11 cellular contexts compared by ENCODE assay signal in the genomic region with DNA sequence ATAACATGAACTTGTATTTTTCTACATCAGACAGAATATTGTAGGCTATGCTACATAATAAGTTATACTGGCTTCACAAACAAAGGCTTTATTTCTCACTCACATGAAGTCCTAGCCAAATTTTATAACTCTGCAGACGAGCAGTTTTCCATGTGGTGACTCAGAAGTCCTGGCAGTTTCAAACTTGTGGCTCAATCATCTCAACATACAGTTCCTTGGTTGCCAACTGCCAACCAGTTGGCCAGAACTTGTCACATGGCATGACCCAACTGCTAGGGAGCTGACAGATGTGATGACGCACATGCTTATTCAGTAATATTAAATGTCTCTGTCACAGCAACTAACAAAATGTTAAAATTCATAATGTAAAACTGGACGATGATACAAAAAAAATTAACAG.
DNase-seq lines count a peak whose midpoint lies in the region; ATAC-seq and TF ChIP-seq lines count a peak whose summit lies in the region.
"Had no signal": no experiment of that assay in that cellular context is flagged by ENCODE, and none has a peak within 500 bp of the region (broad histone marks: within the 10 kb centered on the region; RNA-seq: fewer than 3 reads in every experiment).

No MANE protein-coding gene starts in this region.

- no peaks in the 10 kb centered on the region for H3K79me2 ChIP-seq in neural progenitor cell (ENCODE audit: low read depth)

- H3K36me3 ChIP-seq in psoas muscle (ENCODE audit: insufficient read depth in 1 of 2, low read depth in 1 of 2) (no peaks in the 10 kb centered on the region), H7 (replicated peaks; ENCODE audit: control insufficient read depth, insufficient read depth, low read length) (no peaks in the 10 kb centered on the region), neural progenitor cell (no peaks in the 10 kb centered on the region)
- H3K36me3 ChIP-seq: transverse colon had no signal

- H3K9ac ChIP-seq in neural progenitor cell, result no peak overlapping the region

- DNase-seq in ELR (ENCODE audit: low read depth), result peak; percentile 56
- peak; percentile 62 for DNase-seq in RKO (ENCODE audit: low spot score)
- DNase-seq in fibroblast of the aortic adventitia (ENCODE audit: low read depth), result peak; percentile 97
- DNase-seq in psoas muscle, result peak; percentile 59 to 78
- DNase-seq in H7, result no peak
- DNase-seq in neural progenitor cell (ENCODE audit: low spot score), result no peak
- DNase-seq in NCI-H146 (lab: John Stamatoyannopoulos, UW), result no peak
- no peak for DNase-seq in natural killer cell treated with Interleukin-12 subunit alpha and Interleukin-12 subunit beta and Interleukin-15 and Interleukin-18, amount 100 ng/mL, for 72 hours (ENCODE audit: low spot score)
- DNase-seq: mesendoderm, NCI-H1694 treated with DMSO at 0.1 percent for 48 hours, transverse colon had no signal

- TF ChIP-seq CTCF in fibroblast of the aortic adventitia (IDR thresholded peaks at IDR 0.05; ENCODE audit: insufficient read depth, low read length) (no peak), psoas muscle (IDR thresholded peaks at IDR 0.05) (no peak), neural progenitor cell (IDR thresholded peaks at IDR 0.05) (no peak)

- H2AFZ ChIP-seq in neural progenitor cell (replicated peaks), result no peak overlapping the region

- H3K4me1 Mint-ChIP-seq in neural progenitor cell, result no peaks in the 10 kb centered on the region
- H3K4me1 Mint-ChIP-seq in natural killer cell treated with Interleukin-12 subunit alpha and Interleukin-12 subunit beta and Interleukin-15 and Interleukin-18, amount 100 ng/mL, for 72 hours (ENCODE audit: low read depth in 2 of 2), result peaks cover 2 to 4% of the 10 kb centered on the region in 2 donors

- 19 to 30% (median 26%) methylated on average over 3 of the region's 3 CpGs for WGBS in psoas muscle, 3 donors

- H3K27me3 ChIP-seq in psoas muscle (ENCODE audit: insufficient read depth in 3 of 3, low read length in 2 of 3), result no peaks in the 10 kb centered on the region
- H3K27me3 ChIP-seq in H7 (ENCODE audit: control insufficient read depth, insufficient read depth, low read length), result no peaks in the 10 kb centered on the region
- no peaks in the 10 kb centered on the region for H3K27me3 ChIP-seq in neural progenitor cell
- H3K27me3 ChIP-seq: transverse colon had no signal

- no peaks in the 10 kb centered on the region for H3F3A ChIP-seq in neural progenitor cell (ENCODE audit: low read depth)

- H3K9me3 Mint-ChIP-seq in neural progenitor cell, result no peaks in the 10 kb centered on the region
- peaks cover under 1% of the 10 kb centered on the region for H3K9me3 Mint-ChIP-seq in natural killer cell treated with Interleukin-12 subunit alpha and Interleukin-12 subunit beta and Interleukin-15 and Interleukin-18, amount 100 ng/mL, for 72 hours

- H3K36me3 Mint-ChIP-seq in neural progenitor cell, result no peaks in the 10 kb centered on the region
- peaks cover 6% of the 10 kb centered on the region for H3K36me3 Mint-ChIP-seq in natural killer cell treated with Interleukin-12 subunit alpha and Interleukin-12 subunit beta and Interleukin-15 and Interleukin-18, amount 100 ng/mL, for 72 hours

- H3K4me1 ChIP-seq in psoas muscle, result peaks cover 13% of the 10 kb centered on the region
- H3K4me1 ChIP-seq in neural progenitor cell, result no peaks in the 10 kb centered on the region

- intact Hi-C loops in psoas muscle (cut with DNase I), result no loop called here

- no peaks in the 10 kb centered on the region for H4K20me1 ChIP-seq in neural progenitor cell (ENCODE audit: low read depth)

- no peak overlapping the region for H3K27ac Mint-ChIP-seq in neural progenitor cell
- H3K27ac Mint-ChIP-seq in natural killer cell treated with Interleukin-12 subunit alpha and Interleukin-12 subunit beta and Interleukin-15 and Interleukin-18, amount 100 ng/mL, for 72 hours, result no peak overlapping the region

- H3K4me3 ChIP-seq in fibroblast of the aortic adventitia (ENCODE audit: low read depth, low read length), result no peak overlapping the region
- peak overlapping the region; percentile 31 for H3K4me3 ChIP-seq in psoas muscle
- no peak overlapping the region for H3K4me3 ChIP-seq in H7 (ENCODE audit: insufficient read depth, low read depth, low read length)
- no peak overlapping the region for H3K4me3 ChIP-seq in neural progenitor cell
- H3K4me3 ChIP-seq: transverse colon had no signal

- H3K9me3 ChIP-seq in psoas muscle (no peaks in the 10 kb centered on the region), neural progenitor cell (ENCODE audit: low read depth) (no peaks in the 10 kb centered on the region)
- H3K9me3 ChIP-seq: transverse colon had no signal

- H3K4me2 ChIP-seq in neural progenitor cell, result no peak overlapping the region

- H3K27me3 Mint-ChIP-seq in neural progenitor cell (ENCODE audit: insufficient read depth, low read depth), result no peaks in the 10 kb centered on the region
- H3K27me3 Mint-ChIP-seq in natural killer cell treated with Interleukin-12 subunit alpha and Interleukin-12 subunit beta and Interleukin-15 and Interleukin-18, amount 100 ng/mL, for 72 hours, result no peaks in the 10 kb centered on the region

- no peak overlapping the region for H3K4me3 Mint-ChIP-seq in neural progenitor cell
- H3K4me3 Mint-ChIP-seq in natural killer cell treated with Interleukin-12 subunit alpha and Interleukin-12 subunit beta and Interleukin-15 and Interleukin-18, amount 100 ng/mL, for 72 hours, result no peak overlapping the region

- peak overlapping the region; percentile 62 for H3K27ac ChIP-seq in psoas muscle
- no peak overlapping the region for H3K27ac ChIP-seq in neural progenitor cell
- H3K27ac ChIP-seq: transverse colon had no signal

- ATAC-seq in psoas muscle, result peak; percentile 95 to 99 (median 98)
- ATAC-seq in natural killer cell treated with Interleukin-12 subunit alpha and Interleukin-12 subunit beta and Interleukin-15 and Interleukin-18, amount 100 ng/mL, for 72 hours, result no peak

Comparison
In these comparisons a context has a peak if more than half of its experiments do, and no peak if none do; other contexts are left out.
1. DNase-seq: peak in ELR (single experiment), RKO (single experiment), fibroblast of the aortic adventitia (single experiment) and psoas muscle (2 of 2); none in H7 (single experiment), neural progenitor cell (single experiment), NCI-H146 (single experiment) and natural killer cell treated with Interleukin-12 subunit alpha and Interleukin-12 subunit beta and Interleukin-15 and Interleukin-18, amount 100 ng/mL, for 72 hours (single experiment).
2. ATAC-seq: peak in psoas muscle (4 of 4); none in natural killer cell treated with Interleukin-12 subunit alpha and Interleukin-12 subunit beta and Interleukin-15 and Interleukin-18, amount 100 ng/mL, for 72 hours (0 of 2).